In genomic region chr10:15540729-15541128, GRCh38 we compare ENCODE assay signal across 34 cellular contexts.
DNase-seq lines count a peak whose midpoint lies in the region; ATAC-seq, FAIRE-seq and TF ChIP-seq lines count a peak whose summit lies in the region.
"Had no signal": no experiment of that assay in that cellular context is flagged by ENCODE, and none has a peak within 500 bp of the region (broad histone marks: within the 10 kb centered on the region; RNA-seq: fewer than 3 reads in every experiment).

No MANE protein-coding gene starts in this region.

- DNase-seq in ELF-1 (ENCODE audit: low read depth, low spot score) (peak; percentile 39), KBM-7 (peak; percentile 7), K562 (ENCODE audit: extremely low read depth in 1 of 4, low spot score in 3 of 4) (no peak), mesenchymal stem cell (peak; percentile 40), islet precursor cell (no peak)
- no peak for DNase-seq in activated effector memory CD4-positive, alpha-beta T cell treated with anti-CD3 and anti-CD28 coated beads, Interleukin-2, amount 50 U/mL, for 16 hours
- no peak for DNase-seq in NK-92 treated with Interleukin-12 subunit alpha and Interleukin-12 subunit beta, amount 100 ng/mL, for 24 hours (lab: John Stamatoyannopoulos, UW)
- DNase-seq: ACHN; activated CD8-positive, alpha-beta memory T cell treated with anti-CD3 and anti-CD28 coated beads, Interleukin-2, amount 10 ng/mL, durations not matched to agents 7 days and 5 days; activated gamma-delta T cell treated with Interleukin-2 at 50 U/mL for 16 hours; activated T-cell treated with anti-CD3 and anti-CD28 coated beads, Interleukin-2, amount 50 U/mL, for 4 hours; caudate nucleus; CD8-positive, alpha-beta T cell; cortex of kidney; effector memory CD8-positive, alpha-beta T cell; foreskin fibroblast; head of caudate nucleus; Kasumi-1; naive thymus-derived CD4-positive, alpha-beta T cell; NCI-H1048; NCI-H1694 treated with DMSO at 0.1 percent for 48 hours; NCI-H2171; NCI-H510A; PC-3; sigmoid colon; SK-N-SH; stimulated activated CD4-positive, alpha-beta T cell treated with anti-CD3 and anti-CD28 coated beads, Interleukin-12 subunit alpha, Interleukin-12 subunit beta, amount 100 ng/mL, for 4 hours; stimulated activated CD4-positive, alpha-beta T cell treated with anti-CD3 and anti-CD28 coated beads, Interleukin-2, amount 100 ng/mL, for 48 hours; stomach; tibial artery had no signal

- no peak overlapping the region for H2BK120ac ChIP-seq in mesenchymal stem cell (ENCODE audit: low read depth, low read length)

- no peak for TF ChIP-seq CTCF in K562 (IDR thresholded peaks at IDR 0.05 in 2 of 3, conservative IDR thresholded peaks at IDR 0.05 in 1 of 3; ENCODE audit: insufficient read depth in 2 of 3, low read depth in 1 of 3, low read length in 3 of 3)

- no peaks in the 10 kb centered on the region for H4K20me1 ChIP-seq in K562 (replicated peaks; ENCODE audit: control insufficient read depth, insufficient read depth, low read length)

- WGBS in K562 (ENCODE audit: insufficient coverage, low coverage, missing lambda C conversion rate) = 0% methylated on average over 2 of the region's 2 CpGs
- 100% methylated on average over 1 of the region's 2 CpGs for WGBS in mesenchymal stem cell

- TF ChIP-seq EP300 in K562 (IDR thresholded peaks at IDR 0.05; ENCODE audit: low read length) = no peak

- H2AK5ac ChIP-seq in mesenchymal stem cell (ENCODE audit: low read length, severe bottlenecking) = no peak overlapping the region

- H2AFZ ChIP-seq in K562 (ENCODE audit: low read depth, low read length) (no peak overlapping the region), mesenchymal stem cell (ENCODE audit: low read depth, low read length) (no peak overlapping the region)

- H3K23ac ChIP-seq in mesenchymal stem cell (ENCODE audit: low read length in 2 of 2) = no peak overlapping the region

- H3K27ac ChIP-seq in K562 (ENCODE audit: extremely low read depth, low read depth, low read length) = no peak overlapping the region
- H3K27ac ChIP-seq in mesenchymal stem cell (ENCODE audit: low read length, poor library complexity, severe bottlenecking) = no peak overlapping the region
- H3K27ac ChIP-seq: sigmoid colon, stomach, tibial artery, vagina had no signal

- no peaks in the 10 kb centered on the region for H3K79me1 ChIP-seq in mesenchymal stem cell (replicated peaks; ENCODE audit: low read length, poor library complexity, severe bottlenecking)

- no peak overlapping the region for H3K14ac ChIP-seq in mesenchymal stem cell (ENCODE audit: low read length in 2 of 2)

- no peak overlapping the region for H3K18ac ChIP-seq in mesenchymal stem cell (ENCODE audit: low read depth in 1 of 2, low read length in 2 of 2)

- in situ Hi-C loops in KBM-7 (cut with MboI; ENCODE audit: low pct_unique_long_range_greater_than_20kb, low sequenced_read_pairs) = no loop called here
- in situ Hi-C loops in K562 (cut with MboI) = no loop called here

- no peak for TF ChIP-seq POLR2A in K562 (conservative IDR thresholded peaks at IDR 0.05)

- no peak overlapping the region for H3K4me3 ChIP-seq in K562
- H3K4me3 ChIP-seq in mesenchymal stem cell (ENCODE audit: insufficient read depth in 1 of 2, low read depth in 1 of 2, low read length in 2 of 2) = no peak overlapping the region
- H3K4me3 ChIP-seq: sigmoid colon, stomach, tibial artery, vagina had no signal

- H3K79me2 ChIP-seq in K562 (ENCODE audit: control insufficient read depth, insufficient read depth, low read length) = no peaks in the 10 kb centered on the region

- FAIRE-seq in K562 (lab: Jason Lieb, UNC) = no peak
- FAIRE-seq: HepG2, TTC549 had no signal

- H2BK12ac ChIP-seq in mesenchymal stem cell (ENCODE audit: low read length in 2 of 2) = no peak overlapping the region

- H3K9me1 ChIP-seq in K562 (ENCODE audit: control insufficient read depth, insufficient read depth, low read length) = no peaks in the 10 kb centered on the region

- no TSS peak for BruUV-seq in K562 (replicated peaks; lab: Mats Ljungman, UMichigan)

- H3K36me3 ChIP-seq in K562 (ENCODE audit: control insufficient read depth, insufficient read depth, low read length) (no peaks in the 10 kb centered on the region), mesenchymal stem cell (ENCODE audit: control insufficient read depth in 1 of 2, insufficient read depth in 2 of 2, low read depth in 1 of 2, low read length in 2 of 2) (no peaks in the 10 kb centered on the region)
- H3K36me3 ChIP-seq: sigmoid colon, stomach, vagina had no signal

- peaks cover 0 to 2% of the 10 kb centered on the region in 2 experiments; a peak in 2 of 5 replicates for H3K27me3 ChIP-seq in K562 (ENCODE audit: control insufficient read depth in 2 of 2, insufficient read depth in 2 of 2, low read length in 2 of 2)
- peaks cover 0 to 8% of the 10 kb centered on the region in 2 experiments for H3K27me3 ChIP-seq in mesenchymal stem cell (ENCODE audit: control insufficient read depth in 1 of 2, insufficient read depth in 1 of 2, low read length in 2 of 2)
- H3K27me3 ChIP-seq: sigmoid colon, stomach, tibial artery, vagina had no signal

- no peak overlapping the region for H3K4ac ChIP-seq in mesenchymal stem cell (ENCODE audit: low read depth in 1 of 2, low read length in 2 of 2)

- no peaks in the 10 kb centered on the region for H3K4me1 ChIP-seq in K562 (replicated peaks in 1 of 2; ENCODE audit: control insufficient read depth in 2 of 2, insufficient read depth in 2 of 2, low read length in 2 of 2)
- H3K4me1 ChIP-seq in mesenchymal stem cell (ENCODE audit: control insufficient read depth, insufficient read depth, low read depth, low read length) = no peaks in the 10 kb centered on the region
- H3K4me1 ChIP-seq: sigmoid colon, stomach, tibial artery, vagina had no signal

- H3K9me3 ChIP-seq in K562 (replicated peaks; ENCODE audit: control insufficient read depth, insufficient read depth, low read depth, low read length) (no peaks in the 10 kb centered on the region; the same call in 1 of the 2 replicates), mesenchymal stem cell (ENCODE audit: control insufficient read depth, low read length) (peaks cover 4% of the 10 kb centered on the region)
- H3K9me3 ChIP-seq: SK-N-SH, vagina had no signal

- H3K4me2 ChIP-seq in K562 (ENCODE audit: insufficient read depth, low read length) (no peak overlapping the region), mesenchymal stem cell (ENCODE audit: low read length, poor library complexity, severe bottlenecking) (no peak overlapping the region)
- H3K4me2 ChIP-seq: SK-N-SH had no signal

- no peak overlapping the region for H4K8ac ChIP-seq in mesenchymal stem cell (ENCODE audit: low read length)

- H2BK5ac ChIP-seq in mesenchymal stem cell (ENCODE audit: low read depth, low read length, poor library complexity, severe bottlenecking) = no peak overlapping the region

- TF ChIP-seq RAD21 in K562 (CRISPR knock-in tag; conservative IDR thresholded peaks at IDR 0.05 in 1 of 2, IDR thresholded peaks at IDR 0.05 in 1 of 2) = no peak

- H3K9ac ChIP-seq in K562 (ENCODE audit: insufficient read depth in 1 of 2, low read depth in 2 of 2, low read length in 2 of 2) = no peak overlapping the region
- peak overlapping the region; percentile 4 for H3K9ac ChIP-seq in mesenchymal stem cell (ENCODE audit: low read length)
- H3K9ac ChIP-seq: SK-N-SH had no signal

- POLR2A ChIA-PET in K562 (lab: Yijun Ruan, JAX) = no interaction called here

- H4K91ac ChIP-seq in mesenchymal stem cell (ENCODE audit: low read length) = no peak overlapping the region

- H2BK15ac ChIP-seq in mesenchymal stem cell (ENCODE audit: low read depth, poor library complexity, severe bottlenecking) = no peak overlapping the region

- ATAC-seq in K562 = no peak
- no peak for ATAC-seq in GM21619 (IDR thresholded peaks at IDR 0.05; ENCODE audit: unreplicated experiment)
- ATAC-seq: activated CD8-positive, alpha-beta memory T cell treated with anti-CD3 and anti-CD28 coated beads, Interleukin-2, amount 10 ng/mL, durations not matched to agents 7 days and 5 days; activated T-cell treated with anti-CD3 and anti-CD28 coated beads, Interleukin-2, amount 50 U/mL, for 4 hours; CD8-positive, alpha-beta T cell; effector memory CD8-positive, alpha-beta T cell; HepG2; naive thymus-derived CD4-positive, alpha-beta T cell; PC-3 had no signal

- intact Hi-C loops in K562 (cut with micrococcal nuclease) = no loop called here

- CTCF ChIA-PET in K562 (lab: Yijun Ruan, JAX; ENCODE audit: low intra/inter-chr PET ratio) = no interaction called here

TF ChIP-seq in K562, 482 proteins besides CTCF, POLR2A, EP300 and RAD21 (continues in another document):
- TF ChIP-seq ZNF175 (CRISPR knock-in tag; IDR thresholded peaks at IDR 0.05; ENCODE audit: low read depth) (no peak), POLR2G (IDR thresholded peaks at IDR 0.05; ENCODE audit: low read depth, low read length) (no peak)

Comparison
In these comparisons a context has a peak if more than half of its experiments do, and no peak if none do; other contexts are left out.
1. DNase-seq: peak in ELF-1 (single experiment), KBM-7 (single experiment) and mesenchymal stem cell (single experiment); none in K562 (0 of 4), islet precursor cell (single experiment), activated effector memory CD4-positive, alpha-beta T cell treated with anti-CD3 and anti-CD28 coated beads, Interleukin-2, amount 50 U/mL, for 16 hours (single experiment) and NK-92 treated with Interleukin-12 subunit alpha and Interleukin-12 subunit beta, amount 100 ng/mL, for 24 hours (single experiment).